In the genomic region with DNA sequence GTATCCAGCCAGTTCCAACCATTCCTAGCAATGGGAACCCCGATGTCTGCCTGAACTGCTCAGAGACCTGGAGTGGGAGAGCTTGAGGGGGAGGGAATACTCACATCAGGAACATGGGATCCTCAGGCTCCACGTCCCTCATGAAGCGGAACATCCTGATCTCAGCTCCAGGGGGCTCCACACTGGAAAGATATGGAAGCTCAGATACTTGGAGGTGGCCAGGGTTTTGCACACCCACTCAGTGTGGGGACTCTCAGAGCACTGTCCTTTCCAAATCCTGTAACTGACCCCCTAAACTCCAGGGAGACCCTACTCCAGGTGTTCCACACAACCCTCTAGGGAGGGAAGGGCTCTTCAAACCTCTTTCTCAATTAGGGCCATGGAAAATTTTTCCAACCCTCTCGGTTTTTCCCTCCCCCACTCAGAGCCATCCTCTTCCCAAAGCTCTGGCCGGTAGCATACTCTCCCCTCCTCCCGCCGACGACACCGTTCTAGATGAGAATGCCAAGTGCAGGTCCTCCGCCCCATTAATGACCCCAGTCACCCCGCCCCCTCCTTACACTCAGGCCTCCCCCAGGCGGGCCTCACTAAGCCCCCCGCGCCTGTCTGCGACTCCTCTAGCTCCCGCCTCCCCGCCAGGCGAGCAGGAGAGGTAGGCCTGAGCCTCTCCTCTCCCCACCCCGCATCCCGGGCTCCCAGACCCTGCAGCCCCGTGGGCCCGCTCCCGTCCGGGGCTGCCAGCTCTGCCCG, we compare ENCODE assay signal across 8 cellular contexts. TPM values are rescaled to one million over a fixed set of nuclear protein-coding genes. Genes with fewer than 3 reads are reported as not detected.
A peak's percentile ranks its signal among the peaks of the same experiment; 100 is the strongest.
DNase-seq lines count a peak whose midpoint lies in the region; ATAC-seq and TF ChIP-seq lines count a peak whose summit lies in the region.

No MANE protein-coding gene starts in this region.

- H3K4me1 Mint-ChIP-seq in GM23338: peaks cover 22% of the 10 kb centered on the region
- peaks cover 40% of the 10 kb centered on the region for H3K4me1 Mint-ChIP-seq in stimulated activated effector memory CD8-positive, alpha-beta T cell treated with anti-CD3 and anti-CD28 coated beads, Interleukin-12 subunit alpha, Interleukin-12 subunit beta, amount 100 ng/mL, for 72 hours

- H3K27ac Mint-ChIP-seq in GM23338: peak overlapping the region; percentile 93
- H3K27ac Mint-ChIP-seq in stimulated activated effector memory CD8-positive, alpha-beta T cell treated with anti-CD3 and anti-CD28 coated beads, Interleukin-12 subunit alpha, Interleukin-12 subunit beta, amount 100 ng/mL, for 72 hours: peak overlapping the region; percentile 97

- H2AFZ ChIP-seq in GM23338: no peak overlapping the region

- peak; percentile 25 to 40; a peak in 3 of 4 replicates for TF ChIP-seq CTCF in GM23338 (conservative IDR thresholded peaks at IDR 0.05; ENCODE audit: low read depth in 2 of 2)

- peaks cover 17% of the 10 kb centered on the region for H3K4me1 ChIP-seq in GM23338 (ENCODE audit: insufficient read depth)

- H3K9me3 Mint-ChIP-seq in GM23338: no peaks in the 10 kb centered on the region
- H3K9me3 Mint-ChIP-seq in stimulated activated effector memory CD8-positive, alpha-beta T cell treated with anti-CD3 and anti-CD28 coated beads, Interleukin-12 subunit alpha, Interleukin-12 subunit beta, amount 100 ng/mL, for 72 hours: no peaks in the 10 kb centered on the region

- H3K27me3 ChIP-seq in GM23338 (ENCODE audit: insufficient read depth): no peaks in the 10 kb centered on the region

- H3K27me3 Mint-ChIP-seq in GM23338 (ENCODE audit: insufficient read depth, low read depth, poor library complexity): peaks cover 20% of the 10 kb centered on the region

- peak overlapping the region; percentile 91 for H3K4me3 Mint-ChIP-seq in GM23338
- H3K4me3 Mint-ChIP-seq in stimulated activated effector memory CD8-positive, alpha-beta T cell treated with anti-CD3 and anti-CD28 coated beads, Interleukin-12 subunit alpha, Interleukin-12 subunit beta, amount 100 ng/mL, for 72 hours: peak overlapping the region; percentile 90

- intact Hi-C loops in left colon (cut with DNase I, micrococcal nuclease): loop anchor here in 1 of 2 donors (10.0 kb wide), 1 partner anchor 72 kb away; a partner anchor contains a TSS

- H3F3A ChIP-seq in GM23338 (replicated peaks; ENCODE audit: low read depth): peaks cover 9% of the 10 kb centered on the region; the same call in 1 of the 2 replicates

- DNase-seq in AG20443 (ENCODE audit: low spot score): peak; percentile 66
- DNase-seq in GM23338 (ENCODE audit: low spot score): peak; percentile 79
- DNase-seq in OCI-M1 (lab: John Stamatoyannopoulos, UW): peak; percentile 66
- DNase-seq in caudate nucleus (lab: John Stamatoyannopoulos, UW): peak in 35 of 61 donors; percentile 14 to 81 (median 47)
- DNase-seq in left colon: peak; percentile 68 to 70
- no peak for DNase-seq in stimulated activated effector memory CD8-positive, alpha-beta T cell treated with anti-CD3 and anti-CD28 coated beads, Interleukin-12 subunit alpha, Interleukin-12 subunit beta, amount 100 ng/mL, for 72 hours (ENCODE audit: low spot score in 2 of 2)
- DNase-seq in NCI-H1048 (lab: John Stamatoyannopoulos, UW): no peak

- H3K36me3 Mint-ChIP-seq in GM23338 (ENCODE audit: low read depth): peaks cover 48% of the 10 kb centered on the region
- H3K36me3 Mint-ChIP-seq in stimulated activated effector memory CD8-positive, alpha-beta T cell treated with anti-CD3 and anti-CD28 coated beads, Interleukin-12 subunit alpha, Interleukin-12 subunit beta, amount 100 ng/mL, for 72 hours: peaks cover 66% of the 10 kb centered on the region

- peaks cover 15% of the 10 kb centered on the region; the same call in 1 of the 2 replicates for H4K20me1 ChIP-seq in GM23338 (replicated peaks; ENCODE audit: insufficient read depth)

- H3K27ac ChIP-seq in GM23338 (ENCODE audit: low read depth) (0 out of 2 replicates have a peak overlapping the region, but pooled peaks have one; percentile 99), caudate nucleus (ENCODE audit: low read depth, low read length) (peak overlapping the region; percentile 100)

- peaks cover 24% of the 10 kb centered on the region for H3K79me2 ChIP-seq in GM23338 (replicated peaks; ENCODE audit: insufficient read depth)

- no peaks in the 10 kb centered on the region for H3K9me2 ChIP-seq in GM23338 (ENCODE audit: insufficient read depth)

- peaks cover 35% of the 10 kb centered on the region for H3K36me3 ChIP-seq in GM23338 (ENCODE audit: insufficient read depth)

- H3K4me2 ChIP-seq in GM23338: peak overlapping the region; percentile 98

- H3K4me3 ChIP-seq in GM23338: peak overlapping the region; percentile 97

- ATAC-seq in GM23338: peak; percentile 36
- peak; percentile 22 for ATAC-seq in left colon
- peak; percentile 1 for ATAC-seq in stimulated activated effector memory CD8-positive, alpha-beta T cell treated with anti-CD3 and anti-CD28 coated beads, Interleukin-12 subunit alpha, Interleukin-12 subunit beta, amount 100 ng/mL, for 72 hours
- ATAC-seq in GM18861 (IDR thresholded peaks at IDR 0.05; ENCODE audit: unreplicated experiment): no peak

TF ChIP-seq in GM23338, 12 proteins besides CTCF, POLR2A, EP300 and RAD21 (continues in another document):
- TF ChIP-seq POLR2AphosphoS5 (IDR thresholded peaks at IDR 0.05; ENCODE audit: low read depth): no peak
- no peak for TF ChIP-seq EZH2phosphoT487 (IDR thresholded peaks at IDR 0.05; ENCODE audit: unreplicated experiment)

RNA-seq across cellular contexts. Expression of a gene that starts 0.6 kb away (rescaled TPM):
- 289 and 292 TPM in 2 replicates for total RNA-seq in GM23338 (2014; rRNA removed; shearing (Covaris generic))
- polyA plus RNA-seq in GM23338 (2016; fragmentation: Nextera tagmentation; extraction: Ambion mirVana): 280 and 283 TPM in 2 replicates
- 100 to 1,000 TPM; 167 to 180 TPM for total RNA-seq in left colon

RNA-seq across cellular contexts. Expression of a gene that starts 13.8 kb away (rescaled TPM):
- 82.4 and 111 TPM in 2 replicates for total RNA-seq in GM23338 (2014; rRNA removed; shearing (Covaris generic))
- polyA plus RNA-seq in GM23338 (2016; fragmentation: Nextera tagmentation; extraction: Ambion mirVana): 238 and 270 TPM in 2 replicates
- 100 to 1,000 TPM in 1 of 2 donors, 10 to 100 TPM in 1; 89.6 to 123 TPM for total RNA-seq in left colon

RNA-seq across cellular contexts. Expression of a gene that starts 20.0 kb away (rescaled TPM):
- 1.0 and 4.7 TPM in 2 replicates for total RNA-seq in GM23338 (2014; rRNA removed; shearing (Covaris generic))
- 3.7 and 3.9 TPM in 2 replicates for polyA plus RNA-seq in GM23338 (2016; fragmentation: Nextera tagmentation; extraction: Ambion mirVana)
- total RNA-seq in left colon: 1 to 10 TPM in 1 of 2 donors, under 1 TPM in 1; 0.89 to 1.6 TPM

RNA-seq across cellular contexts. Expression of a gene that starts 28.5 kb away (rescaled TPM):
- total RNA-seq in GM23338 (2014; rRNA removed; shearing (Covaris generic)): 51.9 and 53.9 TPM in 2 replicates
- 36.9 and 37.7 TPM in 2 replicates for polyA plus RNA-seq in GM23338 (2016; fragmentation: Nextera tagmentation; extraction: Ambion mirVana)
- total RNA-seq in left colon: 10 to 100 TPM; 37.2 to 40.8 TPM

RNA-seq across cellular contexts. Expression of a gene that starts 37.0 kb away (rescaled TPM):
- 1.5 and 2.2 TPM in 2 replicates for total RNA-seq in GM23338 (2014; rRNA removed; shearing (Covaris generic))
- polyA plus RNA-seq in GM23338 (2016; fragmentation: Nextera tagmentation; extraction: Ambion mirVana): 2.0 and 2.1 TPM in 2 replicates
- 10 to 100 TPM in 1 of 2 donors, 1 to 10 TPM in 1; 4.3 to 18.1 TPM for total RNA-seq in left colon

Comparison
In these comparisons a context has a peak if more than half of its experiments do, and no peak if none do; other contexts are left out.
1. DNase-seq: peak in AG20443 (single experiment), GM23338 (single experiment), OCI-M1 (single experiment), caudate nucleus (35 of 61) and left colon (2 of 2); none in stimulated activated effector memory CD8-positive, alpha-beta T cell treated with anti-CD3 and anti-CD28 coated beads, Interleukin-12 subunit alpha, Interleukin-12 subunit beta, amount 100 ng/mL, for 72 hours (0 of 2) and NCI-H1048 (single experiment).